8 cellular contexts compared by ENCODE assay signal in genomic region chr17:47695664-47696376, GRCh38. TPM values are rescaled to one million over a fixed set of nuclear protein-coding genes. Genes with fewer than 3 reads are reported as not detected.
DNase-seq lines count a peak whose midpoint lies in the region; ATAC-seq, FAIRE-seq and TF ChIP-seq lines count a peak whose summit lies in the region.

No MANE protein-coding gene starts in this region.

- 65 to 71% (median 67%) methylated on average over 31 to 32 of the region's 32 CpGs for WGBS in stomach, 5 donors

- H3K4me3 ChIP-seq in kidney (ENCODE audit: low read length in 2 of 2): peak overlapping the region in 1 of 2 donors; percentile 68
- peak overlapping the region; percentile 81 to 97 (median 96) for H3K4me3 ChIP-seq in stomach

- H3K27me3 Mint-ChIP-seq in activated CD4-positive, alpha-beta T cell treated with anti-CD3 and anti-CD28 coated beads for 36 hours: no peaks in the 10 kb centered on the region
- peaks cover 6% of the 10 kb centered on the region for H3K27me3 Mint-ChIP-seq in activated naive CD8-positive, alpha-beta T cell treated with anti-CD3 and anti-CD28 coated beads, Interleukin-2, amount 10 ng/mL, durations not matched to agents 7 days and 5 days

- H3K4me1 ChIP-seq in kidney (ENCODE audit: control insufficient read depth in 1 of 2, insufficient read depth in 1 of 2, low read depth in 1 of 2, low read length in 2 of 2) (peaks cover 16 to 22% of the 10 kb centered on the region in 2 donors), stomach (peaks cover 17 to 53% (median 43%) of the 10 kb centered on the region in 4 donors)

- TF ChIP-seq CTCF in kidney (IDR thresholded peaks at IDR 0.05; ENCODE audit: borderline replicate concordance, extremely low read depth, insufficient read depth) (no peak), stomach (IDR thresholded peaks at IDR 0.05) (no peak)

- in situ Hi-C loops in ACHN (cut with HindIII; ENCODE audit: low pct_ligation_motif_present, low pct_unique_long_range_greater_than_20kb, low sequenced_read_pairs): no loop called here

- no peak for TF ChIP-seq POLR2A in stomach (IDR thresholded peaks at IDR 0.05)

- no peak for ATAC-seq in activated CD4-positive, alpha-beta T cell treated with anti-CD3 and anti-CD28 coated beads for 36 hours
- ATAC-seq in activated naive CD8-positive, alpha-beta T cell treated with anti-CD3 and anti-CD28 coated beads, Interleukin-2, amount 10 ng/mL, durations not matched to agents 7 days and 5 days (ENCODE audit: low read depth): no peak
- no peak for ATAC-seq in GM19397 (IDR thresholded peaks at IDR 0.05; ENCODE audit: unreplicated experiment)

- peaks cover 25% of the 10 kb centered on the region for H3K36me3 Mint-ChIP-seq in activated CD4-positive, alpha-beta T cell treated with anti-CD3 and anti-CD28 coated beads for 36 hours (ENCODE audit: low read depth)
- no peaks in the 10 kb centered on the region for H3K36me3 Mint-ChIP-seq in activated naive CD8-positive, alpha-beta T cell treated with anti-CD3 and anti-CD28 coated beads, Interleukin-2, amount 10 ng/mL, durations not matched to agents 7 days and 5 days

- POLR2A ChIA-PET in activated CD4-positive, alpha-beta T cell treated with anti-CD3 and anti-CD28 coated beads for 36 hours (lab: Charles Lee): no interaction called here
- POLR2A ChIA-PET in activated naive CD8-positive, alpha-beta T cell treated with anti-CD3 and anti-CD28 coated beads, Interleukin-2, amount 10 ng/mL, durations not matched to agents 7 days and 5 days (lab: Charles Lee): interaction anchor here (0.6 to 3.9 kb wide), 3 partner anchors 37 to 216 kb away, joined by 3 to 19 read pairs (median 4); partner anchors contain the start of gene TBX21

- CTCF ChIA-PET in activated CD4-positive, alpha-beta T cell treated with anti-CD3 and anti-CD28 coated beads for 36 hours (lab: Charles Lee): interaction anchor here (0.6 to 2.3 kb wide), 6 partner anchors 11 to 309 kb away, joined by 3 to 16 read pairs (median 4); partner anchors contain the start of gene TBX21

- peak overlapping the region; percentile 79 for H3K4me3 Mint-ChIP-seq in activated CD4-positive, alpha-beta T cell treated with anti-CD3 and anti-CD28 coated beads for 36 hours
- peak overlapping the region; percentile 87 for H3K4me3 Mint-ChIP-seq in activated naive CD8-positive, alpha-beta T cell treated with anti-CD3 and anti-CD28 coated beads, Interleukin-2, amount 10 ng/mL, durations not matched to agents 7 days and 5 days

- H3K4me1 Mint-ChIP-seq in activated CD4-positive, alpha-beta T cell treated with anti-CD3 and anti-CD28 coated beads for 36 hours: peaks cover 69% of the 10 kb centered on the region
- H3K4me1 Mint-ChIP-seq in activated naive CD8-positive, alpha-beta T cell treated with anti-CD3 and anti-CD28 coated beads, Interleukin-2, amount 10 ng/mL, durations not matched to agents 7 days and 5 days: peaks cover 30% of the 10 kb centered on the region

- DNase-seq in activated CD4-positive, alpha-beta T cell treated with anti-CD3 and anti-CD28 coated beads for 36 hours: no peak
- DNase-seq in activated CD4-positive, alpha-beta T cell treated with anti-CD3 and anti-CD28 coated beads, Interleukin-2, amount 50 U/mL, for 48 hours: no peak
- DNase-seq in activated naive CD8-positive, alpha-beta T cell treated with anti-CD3 and anti-CD28 coated beads, Interleukin-2, amount 10 ng/mL, durations not matched to agents 7 days and 5 days: peak; percentile 35
- DNase-seq in kidney: peak; percentile 87
- DNase-seq in stomach: no peak
- no peak for DNase-seq in NCI-H446 (lab: John Stamatoyannopoulos, UW)
- DNase-seq in ACHN: no peak

- TF ChIP-seq EP300 in stomach (IDR thresholded peaks at IDR 0.05): no peak

- H3K9me3 ChIP-seq in kidney (ENCODE audit: control insufficient read depth in 1 of 2, low read length in 2 of 2) (no peaks in the 10 kb centered on the region), stomach (no peaks in the 10 kb centered on the region)

- H3K36me3 ChIP-seq in kidney (ENCODE audit: control insufficient read depth in 1 of 2, insufficient read depth in 2 of 2, low read length in 2 of 2): peaks cover 4 to 10% of the 10 kb centered on the region in 2 donors
- H3K36me3 ChIP-seq in stomach: peaks cover 6 to 33% (median 17%) of the 10 kb centered on the region in 4 donors

- no peak for FAIRE-seq in kidney (lab: Jason Lieb, UNC)

- peak overlapping the region; percentile 83 for H3K27ac ChIP-seq in kidney (ENCODE audit: low read depth in 2 of 2, low read length in 2 of 2)
- H3K27ac ChIP-seq in stomach: peak overlapping the region; percentile 79 to 96 (median 93)

- peak overlapping the region in 1 of 2 donors; percentile 65 for H3K9ac ChIP-seq in kidney (ENCODE audit: low read length in 2 of 2)

- intact Hi-C loops in activated CD4-positive, alpha-beta T cell treated with anti-CD3 and anti-CD28 coated beads for 36 hours (cut with DNase I, micrococcal nuclease): loop anchor here in 1 of 2 experiments (5.0 kb wide), 1 partner anchor 34 kb away; no protein-coding TSS in a partner anchor
- intact Hi-C loops in kidney (cut with DNase I) (no loop called here), stomach (cut with DNase I; ENCODE audit: low total_unique reads) (no loop called here)

- no peaks in the 10 kb centered on the region for H3K27me3 ChIP-seq in stomach

- peak overlapping the region; percentile 89 for H3K27ac Mint-ChIP-seq in activated CD4-positive, alpha-beta T cell treated with anti-CD3 and anti-CD28 coated beads for 36 hours
- no peak overlapping the region for H3K27ac Mint-ChIP-seq in activated naive CD8-positive, alpha-beta T cell treated with anti-CD3 and anti-CD28 coated beads, Interleukin-2, amount 10 ng/mL, durations not matched to agents 7 days and 5 days

- no peaks in the 10 kb centered on the region for H3K9me3 Mint-ChIP-seq in activated CD4-positive, alpha-beta T cell treated with anti-CD3 and anti-CD28 coated beads for 36 hours (ENCODE audit: low read depth)
- no peaks in the 10 kb centered on the region for H3K9me3 Mint-ChIP-seq in activated naive CD8-positive, alpha-beta T cell treated with anti-CD3 and anti-CD28 coated beads, Interleukin-2, amount 10 ng/mL, durations not matched to agents 7 days and 5 days

RNA-seq across cellular contexts. Expression of gene TBKBP1, which starts 1.9 kb away (rescaled TPM):
- total RNA-seq in activated CD4-positive, alpha-beta T cell treated with anti-CD3 and anti-CD28 coated beads for 36 hours: 10 to 100 TPM; 21.8 to 23.1 TPM
- 1 to 10 TPM; 8.0 to 8.9 TPM for total RNA-seq in activated naive CD8-positive, alpha-beta T cell treated with anti-CD3 and anti-CD28 coated beads, Interleukin-2, amount 10 ng/mL, durations not matched to agents 7 days and 5 days
- total RNA-seq in kidney (10.1 TPM), stomach (10 to 100 TPM in 1 of 5 donors, 1 to 10 TPM in 4; 2.9 to 14.3 (median 6.7) TPM)
- polyA plus RNA-seq in kidney (ENCODE audit: insufficient read depth, low read depth, low replicate concordance) (11.2 TPM), stomach (10 to 100 TPM in 1 of 3 donors, 1 to 10 TPM in 2; 5.4 to 11.5 (median 5.8) TPM)

RNA-seq across cellular contexts. Expression of gene TBX21, which starts 37.2 kb away (rescaled TPM):
- total RNA-seq in activated CD4-positive, alpha-beta T cell treated with anti-CD3 and anti-CD28 coated beads for 36 hours: 10 to 100 TPM; 73.4 to 76.8 TPM
- total RNA-seq in activated naive CD8-positive, alpha-beta T cell treated with anti-CD3 and anti-CD28 coated beads, Interleukin-2, amount 10 ng/mL, durations not matched to agents 7 days and 5 days: 10 to 100 TPM; 20.7 to 22.8 TPM
- total RNA-seq in kidney (1.9 TPM), stomach (under 1 TPM in 2 of 5 donors, not detected in 3; 0.29 to 0.55 TPM)
- polyA plus RNA-seq in kidney (ENCODE audit: insufficient read depth, low read depth, low replicate concordance) (0.24 TPM), stomach (under 1 TPM; 0.10 to 0.92 (median 0.31) TPM)

RNA-seq across cellular contexts. Expression of gene KPNB1, which starts 46.1 kb away (rescaled TPM):
- 100 to 1,000 TPM; 640 to 656 TPM for total RNA-seq in activated CD4-positive, alpha-beta T cell treated with anti-CD3 and anti-CD28 coated beads for 36 hours
- total RNA-seq in activated naive CD8-positive, alpha-beta T cell treated with anti-CD3 and anti-CD28 coated beads, Interleukin-2, amount 10 ng/mL, durations not matched to agents 7 days and 5 days: 100 to 1,000 TPM; 335 TPM
- total RNA-seq in kidney: 220 TPM
- 49.1 TPM for polyA plus RNA-seq in kidney (ENCODE audit: insufficient read depth, low read depth, low replicate concordance)
- 100 to 1,000 TPM; 155 to 669 (median 198) TPM for total RNA-seq in stomach
- polyA plus RNA-seq in stomach: 10 to 100 TPM; 32.5 to 49.9 (median 33.6) TPM

Comparison
In these comparisons a context has a peak if more than half of its experiments do, and no peak if none do; other contexts are left out.
1. DNase-seq: peak in activated naive CD8-positive, alpha-beta T cell treated with anti-CD3 and anti-CD28 coated beads, Interleukin-2, amount 10 ng/mL, durations not matched to agents 7 days and 5 days (single experiment) and kidney (single experiment); none in activated CD4-positive, alpha-beta T cell treated with anti-CD3 and anti-CD28 coated beads for 36 hours (single experiment), activated CD4-positive, alpha-beta T cell treated with anti-CD3 and anti-CD28 coated beads, Interleukin-2, amount 50 U/mL, for 48 hours (0 of 2), stomach (single experiment), NCI-H446 (0 of 2) and ACHN (single experiment).